1 cellular context compared by ENCODE assay signal in the genomic region with DNA sequence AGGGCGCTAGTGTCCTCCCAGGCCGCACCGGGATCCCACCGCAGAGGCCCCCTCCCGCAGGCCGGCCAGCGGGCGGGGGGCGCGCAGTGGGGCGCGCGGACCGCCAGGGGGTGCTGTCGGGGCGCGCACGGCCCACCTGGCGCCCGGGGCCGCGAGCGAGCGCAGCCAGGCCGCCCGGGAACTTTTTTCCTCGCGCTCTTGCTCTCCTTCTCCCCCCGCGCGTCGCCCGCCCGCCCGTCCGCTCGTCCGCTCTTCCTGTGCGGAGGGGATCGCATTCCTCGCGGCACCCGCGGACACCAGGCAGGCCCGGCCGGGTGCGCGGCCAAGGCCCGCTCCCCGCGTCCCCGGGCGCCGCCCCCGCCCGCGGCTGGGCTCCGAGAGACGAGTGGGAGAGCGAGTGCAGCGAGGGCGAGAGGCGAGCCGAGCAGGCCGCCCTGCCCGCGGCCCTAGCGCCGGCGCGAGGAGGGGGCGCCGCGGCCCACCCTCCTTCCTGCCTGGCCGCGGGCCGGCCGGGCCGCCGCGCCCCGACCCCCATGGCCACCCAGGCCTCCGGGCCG.
TF ChIP-seq lines count a peak whose summit lies in the region.

A gene with protein sequence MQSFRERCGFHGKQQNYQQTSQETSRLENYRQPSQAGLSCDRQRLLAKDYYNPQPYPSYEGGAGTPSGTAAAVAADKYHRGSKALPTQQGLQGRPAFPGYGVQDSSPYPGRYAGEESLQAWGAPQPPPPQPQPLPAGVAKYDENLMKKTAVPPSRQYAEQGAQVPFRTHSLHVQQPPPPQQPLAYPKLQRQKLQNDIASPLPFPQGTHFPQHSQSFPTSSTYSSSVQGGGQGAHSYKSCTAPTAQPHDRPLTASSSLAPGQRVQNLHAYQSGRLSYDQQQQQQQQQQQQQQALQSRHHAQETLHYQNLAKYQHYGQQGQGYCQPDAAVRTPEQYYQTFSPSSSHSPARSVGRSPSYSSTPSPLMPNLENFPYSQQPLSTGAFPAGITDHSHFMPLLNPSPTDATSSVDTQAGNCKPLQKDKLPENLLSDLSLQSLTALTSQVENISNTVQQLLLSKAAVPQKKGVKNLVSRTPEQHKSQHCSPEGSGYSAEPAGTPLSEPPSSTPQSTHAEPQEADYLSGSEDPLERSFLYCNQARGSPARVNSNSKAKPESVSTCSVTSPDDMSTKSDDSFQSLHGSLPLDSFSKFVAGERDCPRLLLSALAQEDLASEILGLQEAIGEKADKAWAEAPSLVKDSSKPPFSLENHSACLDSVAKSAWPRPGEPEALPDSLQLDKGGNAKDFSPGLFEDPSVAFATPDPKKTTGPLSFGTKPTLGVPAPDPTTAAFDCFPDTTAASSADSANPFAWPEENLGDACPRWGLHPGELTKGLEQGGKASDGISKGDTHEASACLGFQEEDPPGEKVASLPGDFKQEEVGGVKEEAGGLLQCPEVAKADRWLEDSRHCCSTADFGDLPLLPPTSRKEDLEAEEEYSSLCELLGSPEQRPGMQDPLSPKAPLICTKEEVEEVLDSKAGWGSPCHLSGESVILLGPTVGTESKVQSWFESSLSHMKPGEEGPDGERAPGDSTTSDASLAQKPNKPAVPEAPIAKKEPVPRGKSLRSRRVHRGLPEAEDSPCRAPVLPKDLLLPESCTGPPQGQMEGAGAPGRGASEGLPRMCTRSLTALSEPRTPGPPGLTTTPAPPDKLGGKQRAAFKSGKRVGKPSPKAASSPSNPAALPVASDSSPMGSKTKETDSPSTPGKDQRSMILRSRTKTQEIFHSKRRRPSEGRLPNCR (N-terminal part only) (plus strand): TSS at position 272 of the 557 bp plus-strand sequence. CDS start 111,491 bp downstream, outside the sequence.

TF ChIP-seq in neural cell, 6 proteins besides CTCF, POLR2A, EP300 and RAD21 (continued from another document):
- TF ChIP-seq, protein P1, sequence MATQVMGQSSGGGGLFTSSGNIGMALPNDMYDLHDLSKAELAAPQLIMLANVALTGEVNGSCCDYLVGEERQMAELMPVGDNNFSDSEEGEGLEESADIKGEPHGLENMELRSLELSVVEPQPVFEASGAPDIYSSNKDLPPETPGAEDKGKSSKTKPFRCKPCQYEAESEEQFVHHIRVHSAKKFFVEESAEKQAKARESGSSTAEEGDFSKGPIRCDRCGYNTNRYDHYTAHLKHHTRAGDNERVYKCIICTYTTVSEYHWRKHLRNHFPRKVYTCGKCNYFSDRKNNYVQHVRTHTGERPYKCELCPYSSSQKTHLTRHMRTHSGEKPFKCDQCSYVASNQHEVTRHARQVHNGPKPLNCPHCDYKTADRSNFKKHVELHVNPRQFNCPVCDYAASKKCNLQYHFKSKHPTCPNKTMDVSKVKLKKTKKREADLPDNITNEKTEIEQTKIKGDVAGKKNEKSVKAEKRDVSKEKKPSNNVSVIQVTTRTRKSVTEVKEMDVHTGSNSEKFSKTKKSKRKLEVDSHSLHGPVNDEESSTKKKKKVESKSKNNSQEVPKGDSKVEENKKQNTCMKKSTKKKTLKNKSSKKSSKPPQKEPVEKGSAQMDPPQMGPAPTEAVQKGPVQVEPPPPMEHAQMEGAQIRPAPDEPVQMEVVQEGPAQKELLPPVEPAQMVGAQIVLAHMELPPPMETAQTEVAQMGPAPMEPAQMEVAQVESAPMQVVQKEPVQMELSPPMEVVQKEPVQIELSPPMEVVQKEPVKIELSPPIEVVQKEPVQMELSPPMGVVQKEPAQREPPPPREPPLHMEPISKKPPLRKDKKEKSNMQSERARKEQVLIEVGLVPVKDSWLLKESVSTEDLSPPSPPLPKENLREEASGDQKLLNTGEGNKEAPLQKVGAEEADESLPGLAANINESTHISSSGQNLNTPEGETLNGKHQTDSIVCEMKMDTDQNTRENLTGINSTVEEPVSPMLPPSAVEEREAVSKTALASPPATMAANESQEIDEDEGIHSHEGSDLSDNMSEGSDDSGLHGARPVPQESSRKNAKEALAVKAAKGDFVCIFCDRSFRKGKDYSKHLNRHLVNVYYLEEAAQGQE (IDR thresholded peaks at IDR 0.05; ENCODE audit: borderline replicate concordance): peak; percentile 2
